In the genomic region with DNA sequence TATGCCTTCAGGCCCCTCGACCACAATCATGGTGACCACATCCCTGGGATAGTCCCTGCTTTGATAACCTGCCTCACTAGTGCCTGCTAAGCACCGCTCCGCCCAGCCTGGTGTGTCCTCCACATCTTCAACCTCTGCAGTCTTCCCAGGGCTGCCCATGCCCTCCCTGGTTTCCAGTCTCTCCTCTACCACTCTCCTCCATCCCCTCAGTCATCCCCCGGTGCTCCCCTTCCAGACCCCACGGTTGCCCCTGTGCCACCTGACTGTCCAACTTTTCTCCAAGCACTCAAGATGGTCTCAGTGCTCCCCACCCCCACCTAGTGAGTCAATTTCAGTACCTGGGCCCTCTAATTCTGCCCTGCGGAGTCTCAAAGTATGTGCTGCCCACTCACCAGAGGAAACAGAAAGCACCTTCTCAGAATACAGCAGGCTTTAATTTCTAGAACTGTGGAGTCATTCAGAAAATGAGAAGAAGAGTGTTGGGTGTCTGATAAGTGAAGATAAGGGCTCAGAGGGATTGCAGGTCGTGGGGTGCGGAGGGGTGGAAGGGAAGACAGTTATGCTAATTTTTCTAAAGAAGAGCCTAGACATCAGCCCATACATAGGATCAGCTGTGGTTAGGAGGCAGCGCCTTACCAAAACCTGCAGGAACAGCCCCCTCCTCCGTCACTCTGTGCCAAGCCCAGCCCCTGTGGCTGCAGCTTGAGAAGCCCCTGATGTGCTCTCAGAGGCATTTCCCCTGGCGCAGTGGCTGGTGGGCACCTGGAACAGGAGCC, we compare ENCODE assay signal across 8 cellular contexts. TPM values are rescaled to one million over a fixed set of nuclear protein-coding genes. Genes with fewer than 3 reads are reported as not detected.
A peak's percentile ranks its signal among the peaks of the same experiment; 100 is the strongest.
DNase-seq lines count a peak whose midpoint lies in the region; ATAC-seq and FAIRE-seq lines count a peak whose summit lies in the region.

No MANE protein-coding gene starts in this region.

- H3K27ac Mint-ChIP-seq in activated CD8-positive, alpha-beta memory T cell treated with anti-CD3 and anti-CD28 coated beads, Interleukin-2, amount 10 ng/mL, durations not matched to agents 7 days and 5 days = peak overlapping the region; percentile 99

- no peak for FAIRE-seq in frontal cortex (lab: Jason Lieb, UNC)

- peaks cover 21% of the 10 kb centered on the region for H3K36me3 Mint-ChIP-seq in activated CD8-positive, alpha-beta memory T cell treated with anti-CD3 and anti-CD28 coated beads, Interleukin-2, amount 10 ng/mL, durations not matched to agents 7 days and 5 days

- peak overlapping the region; percentile 85 for H3K4me3 Mint-ChIP-seq in activated CD8-positive, alpha-beta memory T cell treated with anti-CD3 and anti-CD28 coated beads, Interleukin-2, amount 10 ng/mL, durations not matched to agents 7 days and 5 days

- peak; percentile 94 for DNase-seq in activated CD8-positive, alpha-beta memory T cell treated with anti-CD3 and anti-CD28 coated beads, Interleukin-2, amount 10 ng/mL, durations not matched to agents 7 days and 5 days
- peak; percentile 62 for DNase-seq in stimulated activated CD4-positive, alpha-beta T cell treated with anti-CD3 and anti-CD28 coated beads, Interleukin-12 subunit alpha, Interleukin-12 subunit beta, amount 100 ng/mL, for 4 hours
- DNase-seq in NCI-H1417 treated with DMSO at 0.1 percent for 48 hours (lab: John Stamatoyannopoulos, UW) (no peak), NCI-H2196 treated with DMSO at 0.1 percent for 48 hours (lab: John Stamatoyannopoulos, UW; ENCODE audit: unreplicated experiment) (no peak), iPS-NIHi11 (ENCODE audit: low spot score) (no peak), frontal cortex (ENCODE audit: low spot score in 2 of 2) (no peak)

- CTCF ChIA-PET in activated CD8-positive, alpha-beta memory T cell treated with anti-CD3 and anti-CD28 coated beads, Interleukin-2, amount 10 ng/mL, durations not matched to agents 7 days and 5 days (lab: Charles Lee) = interaction anchor here (0.7 to 8.2 kb wide), 13 partner anchors 10 to 650 kb away, joined by 3 to 60 read pairs (median 5); no protein-coding TSS in a partner anchor

- ATAC-seq in GM19043 (IDR thresholded peaks at IDR 0.05; ENCODE audit: low read depth, unreplicated experiment) (peak; percentile 39), HG03135 (IDR thresholded peaks at IDR 0.05; ENCODE audit: unreplicated experiment) (peak; percentile 49)
- ATAC-seq in activated CD8-positive, alpha-beta memory T cell treated with anti-CD3 and anti-CD28 coated beads, Interleukin-2, amount 10 ng/mL, durations not matched to agents 7 days and 5 days = peak; percentile 63

- no peaks in the 10 kb centered on the region for H3K27me3 Mint-ChIP-seq in activated CD8-positive, alpha-beta memory T cell treated with anti-CD3 and anti-CD28 coated beads, Interleukin-2, amount 10 ng/mL, durations not matched to agents 7 days and 5 days

- H3K4me1 Mint-ChIP-seq in activated CD8-positive, alpha-beta memory T cell treated with anti-CD3 and anti-CD28 coated beads, Interleukin-2, amount 10 ng/mL, durations not matched to agents 7 days and 5 days = peaks cover 97% of the 10 kb centered on the region

- no peaks in the 10 kb centered on the region for H3K9me3 Mint-ChIP-seq in activated CD8-positive, alpha-beta memory T cell treated with anti-CD3 and anti-CD28 coated beads, Interleukin-2, amount 10 ng/mL, durations not matched to agents 7 days and 5 days (ENCODE audit: low read depth)

RNA-seq across cellular contexts. Expression of gene CAB39, which starts 53.6 kb away (rescaled TPM):
- 100 to 1,000 TPM; 148 to 174 TPM for total RNA-seq in activated CD8-positive, alpha-beta memory T cell treated with anti-CD3 and anti-CD28 coated beads, Interleukin-2, amount 10 ng/mL, durations not matched to agents 7 days and 5 days
- total RNA-seq in frontal cortex = 165 TPM

Comparison
In these comparisons a context has a peak if more than half of its experiments do, and no peak if none do; other contexts are left out.
1. DNase-seq: peak in activated CD8-positive, alpha-beta memory T cell treated with anti-CD3 and anti-CD28 coated beads, Interleukin-2, amount 10 ng/mL, durations not matched to agents 7 days and 5 days (single experiment) and stimulated activated CD4-positive, alpha-beta T cell treated with anti-CD3 and anti-CD28 coated beads, Interleukin-12 subunit alpha, Interleukin-12 subunit beta, amount 100 ng/mL, for 4 hours (single experiment); none in NCI-H1417 treated with DMSO at 0.1 percent for 48 hours (single experiment), NCI-H2196 treated with DMSO at 0.1 percent for 48 hours (single experiment), iPS-NIHi11 (single experiment) and frontal cortex (0 of 2).
2. Peak in every context shown above with its lines, with median percentiles within 50 percentile points of each other: ATAC-seq.